In the genomic region with DNA sequence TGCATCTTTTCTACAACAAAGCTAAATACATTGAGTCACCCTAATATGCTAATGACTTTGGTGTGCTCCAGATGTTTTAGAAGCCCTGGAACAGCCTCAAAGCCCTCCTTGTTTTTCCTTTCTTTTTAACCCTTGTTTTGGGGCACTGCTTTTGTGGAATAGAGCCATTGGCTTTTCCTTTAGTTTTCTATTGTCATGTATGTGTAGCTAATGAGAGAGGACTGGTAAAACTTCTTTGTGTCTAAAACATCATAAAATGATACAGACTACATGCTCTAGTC, we compare ENCODE assay signal across 23 cellular contexts.
A peak's percentile ranks its signal among the peaks of the same experiment; 100 is the strongest.
DNase-seq lines count a peak whose midpoint lies in the region; ATAC-seq, FAIRE-seq and TF ChIP-seq lines count a peak whose summit lies in the region.
"Had no signal": no experiment of that assay in that cellular context is flagged by ENCODE, and none has a peak within 500 bp of the region (broad histone marks: within the 10 kb centered on the region; RNA-seq: fewer than 3 reads in every experiment).

No MANE protein-coding gene starts in this region.

- peak overlapping the region; percentile 54 for H3K27ac Mint-ChIP-seq in stimulated activated naive CD8-positive, alpha-beta T cell treated with anti-CD3 and anti-CD28 coated beads, Interleukin-15, Interleukin-2, amounts not matched to agents 100 ng/mL and 50 ng/mL, for 24 hours
- H3K27ac Mint-ChIP-seq in astrocyte (ENCODE audit: unreplicated experiment) (no peak overlapping the region), natural killer cell (peak overlapping the region; percentile 48 to 86)
- H3K27ac Mint-ChIP-seq: activated CD4-positive, alpha-beta memory T cell treated with anti-CD3 and anti-CD28 coated beads for 36 hours had no signal

- H3K4me1 ChIP-seq in astrocyte (ENCODE audit: insufficient read depth, low read length) = peaks cover 22% of the 10 kb centered on the region

- peaks cover 98% of the 10 kb centered on the region for H3K79me2 ChIP-seq in astrocyte (ENCODE audit: insufficient read depth, low read length)

- H2AFZ ChIP-seq in astrocyte (ENCODE audit: low read depth, low read length) = no peak overlapping the region
- H2AFZ ChIP-seq: parathyroid adenoma had no signal

- H3K9me3 ChIP-seq in astrocyte (ENCODE audit: insufficient read depth, low read depth, low read length) = no peaks in the 10 kb centered on the region
- H3K9me3 ChIP-seq: lower lobe of right lung, Peyer's patch, SJSA1, thyroid gland had no signal

- H3K27me3 Mint-ChIP-seq in stimulated activated naive CD8-positive, alpha-beta T cell treated with anti-CD3 and anti-CD28 coated beads, Interleukin-15, Interleukin-2, amounts not matched to agents 100 ng/mL and 50 ng/mL, for 24 hours = no peaks in the 10 kb centered on the region
- H3K27me3 Mint-ChIP-seq in astrocyte (ENCODE audit: low read depth, unreplicated experiment) (no peaks in the 10 kb centered on the region), natural killer cell (ENCODE audit: low read depth in 2 of 2) (no peaks in the 10 kb centered on the region)
- H3K27me3 Mint-ChIP-seq: activated CD4-positive, alpha-beta memory T cell treated with anti-CD3 and anti-CD28 coated beads for 36 hours; activated T-cell treated with anti-CD3 and anti-CD28 coated beads, Interleukin-2, amount 50 U/mL, for 24 hours; CD4-positive, alpha-beta memory T cell; T-helper 17 cell had no signal

- ATAC-seq in stimulated activated naive CD8-positive, alpha-beta T cell treated with anti-CD3 and anti-CD28 coated beads, Interleukin-15, Interleukin-2, amounts not matched to agents 100 U/mL and 50 U/mL, for 24 hours = no peak
- ATAC-seq in natural killer cell (no peak), GM19328 (IDR thresholded peaks at IDR 0.05; ENCODE audit: unreplicated experiment) (no peak)
- ATAC-seq: sciatic nerve had no signal

- intact Hi-C loops in natural killer cell (cut with micrococcal nuclease) = no loop called here

- no peaks in the 10 kb centered on the region for H3K36me3 ChIP-seq in astrocyte (ENCODE audit: insufficient read depth, low read length)
- H3K36me3 ChIP-seq: lower lobe of right lung, Peyer's patch, SJSA1, thyroid gland had no signal

- H3K27me3 ChIP-seq in astrocyte (ENCODE audit: insufficient read depth, low read length) = no peaks in the 10 kb centered on the region
- H3K27me3 ChIP-seq: Peyer's patch, SJSA1, thyroid gland had no signal

- H3K36me3 Mint-ChIP-seq in stimulated activated naive CD8-positive, alpha-beta T cell treated with anti-CD3 and anti-CD28 coated beads, Interleukin-15, Interleukin-2, amounts not matched to agents 100 ng/mL and 50 ng/mL, for 24 hours (ENCODE audit: low read depth) = peaks cover 5% of the 10 kb centered on the region
- H3K36me3 Mint-ChIP-seq in astrocyte (ENCODE audit: low read depth, unreplicated experiment) (no peaks in the 10 kb centered on the region), natural killer cell (no peaks in the 10 kb centered on the region)
- H3K36me3 Mint-ChIP-seq: activated CD4-positive, alpha-beta memory T cell treated with anti-CD3 and anti-CD28 coated beads for 36 hours; CD4-positive, alpha-beta memory T cell had no signal

- DNase-seq in stimulated activated naive CD8-positive, alpha-beta T cell treated with anti-CD3 and anti-CD28 coated beads, Interleukin-15, Interleukin-2, amounts not matched to agents 100 U/mL and 50 U/mL, for 24 hours = no peak
- DNase-seq in astrocyte (ENCODE audit: low read depth) (no peak), natural killer cell (no peak), NCI-H1048 (lab: John Stamatoyannopoulos, UW) (no peak), NCI-H1436 treated with DMSO at 0.1 percent for 48 hours (lab: John Stamatoyannopoulos, UW) (no peak), mesenteric fat pad (ENCODE audit: low spot score) (no peak)
- DNase-seq: activated T-cell treated with anti-CD3 and anti-CD28 coated beads, Interleukin-2, amount 50 U/mL, for 24 hours; dermis blood vessel endothelial cell; lower lobe of right lung; NCI-H187; NCI-H345; T-helper 17 cell had no signal

- no peak overlapping the region for H3K4me3 Mint-ChIP-seq in stimulated activated naive CD8-positive, alpha-beta T cell treated with anti-CD3 and anti-CD28 coated beads, Interleukin-15, Interleukin-2, amounts not matched to agents 100 ng/mL and 50 ng/mL, for 24 hours
- no peak overlapping the region for H3K4me3 Mint-ChIP-seq in astrocyte (ENCODE audit: unreplicated experiment)
- peak overlapping the region; percentile 54 for H3K4me3 Mint-ChIP-seq in natural killer cell
- H3K4me3 Mint-ChIP-seq: activated CD4-positive, alpha-beta memory T cell treated with anti-CD3 and anti-CD28 coated beads for 36 hours; T-helper 17 cell had no signal

- H4K20me1 ChIP-seq in astrocyte (ENCODE audit: insufficient read depth, low read length) = peaks cover 96% of the 10 kb centered on the region

- H3K4me1 Mint-ChIP-seq in stimulated activated naive CD8-positive, alpha-beta T cell treated with anti-CD3 and anti-CD28 coated beads, Interleukin-15, Interleukin-2, amounts not matched to agents 100 ng/mL and 50 ng/mL, for 24 hours (ENCODE audit: low read depth) = peaks cover 91% of the 10 kb centered on the region
- peaks cover 57% of the 10 kb centered on the region for H3K4me1 Mint-ChIP-seq in astrocyte (ENCODE audit: low read depth, unreplicated experiment)
- peaks cover 84 to 92% of the 10 kb centered on the region in 2 donors for H3K4me1 Mint-ChIP-seq in natural killer cell

- no peaks in the 10 kb centered on the region for H3K9me3 Mint-ChIP-seq in stimulated activated naive CD8-positive, alpha-beta T cell treated with anti-CD3 and anti-CD28 coated beads, Interleukin-15, Interleukin-2, amounts not matched to agents 100 ng/mL and 50 ng/mL, for 24 hours
- H3K9me3 Mint-ChIP-seq in astrocyte (ENCODE audit: unreplicated experiment) = no peaks in the 10 kb centered on the region
- no peaks in the 10 kb centered on the region for H3K9me3 Mint-ChIP-seq in natural killer cell
- H3K9me3 Mint-ChIP-seq: activated CD4-positive, alpha-beta memory T cell treated with anti-CD3 and anti-CD28 coated beads for 36 hours; activated T-cell treated with anti-CD3 and anti-CD28 coated beads, Interleukin-2, amount 50 U/mL, for 24 hours had no signal

- no peak overlapping the region for H3K27ac ChIP-seq in astrocyte (ENCODE audit: low read depth, low read length)
- H3K27ac ChIP-seq: HL-60, lower lobe of right lung, parathyroid adenoma, Peyer's patch, SJSA1, thyroid gland had no signal

- H3K4me3 ChIP-seq in astrocyte (ENCODE audit: insufficient read depth, low read depth, low read length) = no peak overlapping the region
- H3K4me3 ChIP-seq: lower lobe of right lung, Peyer's patch, SJSA1, thyroid gland had no signal

- no peak for FAIRE-seq in astrocyte (lab: Jason Lieb, UNC)
- FAIRE-seq: bronchial epithelial cell had no signal

- TF ChIP-seq CTCF in astrocyte (IDR thresholded peaks at IDR 0.05; ENCODE audit: insufficient read depth, low read depth, low read length) (no peak), natural killer cell (IDR thresholded peaks at IDR 0.05) (no peak)

- no peak overlapping the region for H3K9ac ChIP-seq in astrocyte (ENCODE audit: low read length)
- H3K9ac ChIP-seq: parathyroid adenoma had no signal

- peak overlapping the region; percentile 16 for H3K4me2 ChIP-seq in astrocyte (ENCODE audit: low read length)
